Comparison of ENCODE assay signal across 1 cellular context in the genomic region with DNA sequence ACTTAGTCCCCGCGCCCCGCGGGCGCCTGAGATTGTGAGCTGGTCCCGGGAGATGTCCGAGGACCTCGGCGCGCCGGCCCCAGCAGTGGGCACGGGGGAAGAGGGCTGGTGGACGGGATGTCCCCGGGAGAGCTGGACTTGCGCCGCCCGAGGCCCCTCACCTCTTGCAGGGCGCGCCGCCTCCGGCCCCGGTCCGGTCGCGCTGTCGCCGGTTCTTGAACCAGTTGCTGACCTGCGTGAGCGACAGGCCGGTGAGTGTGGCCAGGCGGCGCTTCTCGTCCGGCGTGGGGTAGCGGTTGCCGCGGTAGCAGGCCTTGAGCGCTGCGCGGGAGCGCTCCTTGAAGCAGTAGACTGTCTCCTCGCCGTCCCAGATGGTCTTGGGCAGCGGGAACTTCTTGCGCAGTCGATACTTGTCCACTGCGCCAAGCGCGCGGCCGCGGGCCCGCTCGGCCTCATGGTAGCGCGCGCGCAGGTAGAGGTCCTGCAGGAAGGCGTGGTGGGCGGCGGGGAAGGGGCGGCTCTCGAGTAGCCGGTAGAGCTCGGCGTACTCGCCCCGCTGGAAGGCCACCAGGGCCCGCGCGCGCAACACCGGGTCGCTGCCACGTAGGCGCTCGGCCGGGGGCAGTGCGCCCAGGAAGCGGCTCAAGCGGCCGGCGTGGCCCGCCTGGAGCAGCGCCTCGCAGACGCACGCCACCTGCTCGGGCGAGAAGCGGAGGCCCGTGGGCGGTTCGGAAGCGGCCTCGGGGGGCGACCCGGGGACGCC.
A peak's percentile ranks its signal among the peaks of the same experiment; 100 is the strongest.
TF ChIP-seq lines count a peak whose summit lies in the region.

No MANE protein-coding gene starts in this region.

TF ChIP-seq in SK-N-SH, 30 proteins besides CTCF, POLR2A, EP300 and RAD21:
- TF ChIP-seq, protein P1, sequence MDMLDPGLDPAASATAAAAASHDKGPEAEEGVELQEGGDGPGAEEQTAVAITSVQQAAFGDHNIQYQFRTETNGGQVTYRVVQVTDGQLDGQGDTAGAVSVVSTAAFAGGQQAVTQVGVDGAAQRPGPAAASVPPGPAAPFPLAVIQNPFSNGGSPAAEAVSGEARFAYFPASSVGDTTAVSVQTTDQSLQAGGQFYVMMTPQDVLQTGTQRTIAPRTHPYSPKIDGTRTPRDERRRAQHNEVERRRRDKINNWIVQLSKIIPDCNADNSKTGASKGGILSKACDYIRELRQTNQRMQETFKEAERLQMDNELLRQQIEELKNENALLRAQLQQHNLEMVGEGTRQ (IDR thresholded peaks at IDR 0.05; ENCODE audit: borderline replicate concordance, low read depth, low read length) = no peak
- TF ChIP-seq, protein P2, sequence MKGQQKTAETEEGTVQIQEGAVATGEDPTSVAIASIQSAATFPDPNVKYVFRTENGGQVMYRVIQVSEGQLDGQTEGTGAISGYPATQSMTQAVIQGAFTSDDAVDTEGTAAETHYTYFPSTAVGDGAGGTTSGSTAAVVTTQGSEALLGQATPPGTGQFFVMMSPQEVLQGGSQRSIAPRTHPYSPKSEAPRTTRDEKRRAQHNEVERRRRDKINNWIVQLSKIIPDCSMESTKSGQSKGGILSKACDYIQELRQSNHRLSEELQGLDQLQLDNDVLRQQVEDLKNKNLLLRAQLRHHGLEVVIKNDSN (IDR thresholded peaks at IDR 0.05; ENCODE audit: borderline replicate concordance, low read depth) = no peak
- TF ChIP-seq TAF1 (IDR thresholded peaks at IDR 0.05; ENCODE audit: borderline replicate concordance, low read depth, low read length) = peak; percentile 15; the same call in 1 of the 2 replicates
- TF ChIP-seq GATA2 (CRISPR knock-in tag; IDR thresholded peaks at IDR 0.05) = no peak
- no peak for TF ChIP-seq SMC3 (IDR thresholded peaks at IDR 0.05; ENCODE audit: low read depth, low read length)
- no peak for TF ChIP-seq RXRA (IDR thresholded peaks at IDR 0.05; ENCODE audit: borderline replicate concordance, low read depth)
- TF ChIP-seq, protein P3, sequence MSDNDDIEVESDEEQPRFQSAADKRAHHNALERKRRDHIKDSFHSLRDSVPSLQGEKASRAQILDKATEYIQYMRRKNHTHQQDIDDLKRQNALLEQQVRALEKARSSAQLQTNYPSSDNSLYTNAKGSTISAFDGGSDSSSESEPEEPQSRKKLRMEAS (IDR thresholded peaks at IDR 0.05; ENCODE audit: low read depth) = peak; percentile 45; the same call in 1 of the 2 replicates
- TF ChIP-seq, protein P4, sequence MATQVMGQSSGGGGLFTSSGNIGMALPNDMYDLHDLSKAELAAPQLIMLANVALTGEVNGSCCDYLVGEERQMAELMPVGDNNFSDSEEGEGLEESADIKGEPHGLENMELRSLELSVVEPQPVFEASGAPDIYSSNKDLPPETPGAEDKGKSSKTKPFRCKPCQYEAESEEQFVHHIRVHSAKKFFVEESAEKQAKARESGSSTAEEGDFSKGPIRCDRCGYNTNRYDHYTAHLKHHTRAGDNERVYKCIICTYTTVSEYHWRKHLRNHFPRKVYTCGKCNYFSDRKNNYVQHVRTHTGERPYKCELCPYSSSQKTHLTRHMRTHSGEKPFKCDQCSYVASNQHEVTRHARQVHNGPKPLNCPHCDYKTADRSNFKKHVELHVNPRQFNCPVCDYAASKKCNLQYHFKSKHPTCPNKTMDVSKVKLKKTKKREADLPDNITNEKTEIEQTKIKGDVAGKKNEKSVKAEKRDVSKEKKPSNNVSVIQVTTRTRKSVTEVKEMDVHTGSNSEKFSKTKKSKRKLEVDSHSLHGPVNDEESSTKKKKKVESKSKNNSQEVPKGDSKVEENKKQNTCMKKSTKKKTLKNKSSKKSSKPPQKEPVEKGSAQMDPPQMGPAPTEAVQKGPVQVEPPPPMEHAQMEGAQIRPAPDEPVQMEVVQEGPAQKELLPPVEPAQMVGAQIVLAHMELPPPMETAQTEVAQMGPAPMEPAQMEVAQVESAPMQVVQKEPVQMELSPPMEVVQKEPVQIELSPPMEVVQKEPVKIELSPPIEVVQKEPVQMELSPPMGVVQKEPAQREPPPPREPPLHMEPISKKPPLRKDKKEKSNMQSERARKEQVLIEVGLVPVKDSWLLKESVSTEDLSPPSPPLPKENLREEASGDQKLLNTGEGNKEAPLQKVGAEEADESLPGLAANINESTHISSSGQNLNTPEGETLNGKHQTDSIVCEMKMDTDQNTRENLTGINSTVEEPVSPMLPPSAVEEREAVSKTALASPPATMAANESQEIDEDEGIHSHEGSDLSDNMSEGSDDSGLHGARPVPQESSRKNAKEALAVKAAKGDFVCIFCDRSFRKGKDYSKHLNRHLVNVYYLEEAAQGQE (IDR thresholded peaks at IDR 0.05; ENCODE audit: low read depth, low read length) = no peak
- TF ChIP-seq SIN3A (IDR thresholded peaks at IDR 0.05; ENCODE audit: borderline replicate concordance, low read depth, low read length) = 0 out of 2 replicates have a peak, but pooled peaks have one; percentile 42
- TF ChIP-seq FOXJ3 (CRISPR knock-in tag; IDR thresholded peaks at IDR 0.05) = no peak
- no peak for TF ChIP-seq GABPA (IDR thresholded peaks at IDR 0.05; ENCODE audit: low read depth)
- no peak for TF ChIP-seq JUND (IDR thresholded peaks at IDR 0.05)
- no peak; the same call in 1 of the 2 replicates for TF ChIP-seq POLR2AphosphoS5 (IDR thresholded peaks at IDR 0.05; ENCODE audit: low read depth, low read length)
- no peak for TF ChIP-seq EZH2phosphoT487 (IDR thresholded peaks at IDR 0.05; ENCODE audit: borderline replicate concordance, low read depth)
- no peak for TF ChIP-seq CHD2 (IDR thresholded peaks at IDR 0.05; ENCODE audit: low read length, partially characterized antibody)
- TF ChIP-seq MEF2A (IDR thresholded peaks at IDR 0.05; ENCODE audit: borderline replicate concordance, low read depth) = no peak
- TF ChIP-seq NRF1 (IDR thresholded peaks at IDR 0.05; ENCODE audit: low read depth, low read length) = peak; percentile 28; the same call in 1 of the 2 replicates
- TF ChIP-seq FOXM1 (IDR thresholded peaks at IDR 0.05; ENCODE audit: low read depth) = no peak
- TF ChIP-seq MXI1 (IDR thresholded peaks at IDR 0.05; ENCODE audit: low read depth, low read length) = 0 out of 2 replicates have a peak, but pooled peaks have one; percentile 15
- TF ChIP-seq NFIC (IDR thresholded peaks at IDR 0.05; ENCODE audit: borderline replicate concordance) = no peak
- no peak for TF ChIP-seq RCOR1 (IDR thresholded peaks at IDR 0.05; ENCODE audit: low read length)
